8 cellular contexts compared by ENCODE assay signal in the genomic region with DNA sequence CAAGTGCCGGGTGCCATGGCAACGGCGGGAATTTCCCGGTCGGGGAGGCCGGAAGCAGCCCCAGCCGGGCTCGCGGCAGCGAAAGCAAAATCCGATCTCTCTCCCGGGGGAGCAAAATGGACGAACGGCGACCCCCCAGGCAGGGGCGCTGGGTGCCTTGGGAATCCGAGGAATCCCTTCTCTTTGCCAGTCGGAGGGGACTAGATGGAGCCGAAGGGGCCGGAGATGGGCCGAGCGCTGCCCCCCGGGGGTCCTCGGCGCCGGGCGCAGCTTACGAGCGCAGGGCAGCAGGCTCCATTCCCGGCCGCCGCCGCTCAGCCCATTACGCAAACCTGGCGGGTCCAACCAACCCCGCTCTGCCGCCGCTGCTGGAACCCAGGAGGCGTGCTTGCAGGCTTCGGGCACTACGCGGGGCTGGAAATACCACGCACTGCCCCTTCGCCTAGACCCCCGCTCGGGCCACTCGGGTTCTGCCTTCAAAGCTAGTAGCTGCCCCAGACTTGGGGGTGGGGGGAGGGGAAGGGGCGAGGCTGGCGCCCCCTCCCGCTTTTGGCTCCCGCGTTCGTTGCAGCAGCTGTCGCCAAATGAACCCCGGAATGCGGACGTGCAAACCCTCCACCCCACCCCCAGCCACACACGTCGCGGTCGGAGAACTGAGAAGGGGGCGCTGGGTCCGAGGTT. TPM values are rescaled to one million over a fixed set of nuclear protein-coding genes. Genes with fewer than 3 reads are reported as not detected.
DNase-seq lines count a peak whose midpoint lies in the region; ATAC-seq and TF ChIP-seq lines count a peak whose summit lies in the region.
"Not testable (repeated sequence)": the region's sequence is repeated elsewhere in the genome, so short reads cannot be mapped to it uniquely, and the experiment has no call there.

No MANE protein-coding gene starts in this region.

- H3K36me3 ChIP-seq in BLaER1 treated with 17β-estradiol and CSF1 and Interleukin-3, amounts not matched to agents 10 nM and 100 nM; duodenal mucosa (ENCODE audit: control insufficient read depth in 1 of 2, insufficient read depth in 2 of 2, low read length in 2 of 2): not testable (repeated sequence)

- peak overlapping the region; percentile 58 to 73 (median 68) for H3K4me3 ChIP-seq in BLaER1 treated with 17β-estradiol and CSF1 and Interleukin-3, amounts not matched to agents 10 nM and 100 nM
- H3K4me3 ChIP-seq in duodenal mucosa (ENCODE audit: low read depth in 1 of 2, low read length in 2 of 2) (peak overlapping the region; percentile 50 to 59), iPS-18c (ENCODE audit: insufficient read depth, low read depth, low read length) (peak overlapping the region; percentile 51)

- not testable (repeated sequence) for TF ChIP-seq CTCF in osteocyte (IDR thresholded peaks at IDR 0.05)

- DNase-seq in HT1080 (ENCODE audit: low read depth) = peak; percentile 1
- DNase-seq in SW480 (ENCODE audit: low spot score) = peak; percentile 4
- DNase-seq in activated T-cell treated with anti-CD3 and anti-CD28 coated beads, Interleukin-2, amount 50 U/mL, for 72 hours = peak; percentile 37 to 43
- DNase-seq in osteocyte (ENCODE audit: extremely low spot score, unreplicated experiment) = not testable (repeated sequence)
- peak; percentile 12 to 19 for DNase-seq in stimulated activated CD8-positive, alpha-beta memory T cell treated with anti-CD3 and anti-CD28 coated beads, Interleukin-7, amount 100 ng/mL, for 4 hours (ENCODE audit: low read depth in 2 of 2)

- not testable (repeated sequence) for H3K27ac Mint-ChIP-seq in activated T-cell treated with anti-CD3 and anti-CD28 coated beads, Interleukin-2, amount 50 U/mL, for 72 hours
- peak overlapping the region; percentile 62 for H3K27ac Mint-ChIP-seq in osteocyte (ENCODE audit: unreplicated experiment)

- not testable (repeated sequence) for H3K27me3 Mint-ChIP-seq in activated T-cell treated with anti-CD3 and anti-CD28 coated beads, Interleukin-2, amount 50 U/mL, for 72 hours (ENCODE audit: low read depth); osteocyte (ENCODE audit: unreplicated experiment)

- H3K9me3 ChIP-seq in BLaER1 treated with 17β-estradiol and CSF1 and Interleukin-3, amounts not matched to agents 10 nM and 100 nM (replicated peaks in 1 of 11); duodenal mucosa (ENCODE audit: control insufficient read depth in 1 of 2, low read length in 2 of 2); iPS-18c (ENCODE audit: control insufficient read depth, insufficient read depth, low read length): not testable (repeated sequence)

- H3K4me2 ChIP-seq in BLaER1 treated with 17β-estradiol and CSF1 and Interleukin-3, amounts not matched to agents 10 nM and 100 nM = peak overlapping the region in 7 of 11 experiments; percentile 37 to 51 (median 46); a peak in 9 of 22 replicates

- peak overlapping the region in 10 of 11 experiments; percentile 75 to 83 (median 81); a peak in 20 of 22 replicates for H3K27ac ChIP-seq in BLaER1 treated with 17β-estradiol and CSF1 and Interleukin-3, amounts not matched to agents 10 nM and 100 nM
- H3K27ac ChIP-seq in duodenal mucosa (ENCODE audit: low read depth, low read length) = peak overlapping the region; percentile 42

- ATAC-seq in activated T-cell treated with anti-CD3 and anti-CD28 coated beads, Interleukin-2, amount 50 U/mL, for 72 hours (replicated peaks in 1 of 2) = not testable (repeated sequence)

- H3K36me3 Mint-ChIP-seq in activated T-cell treated with anti-CD3 and anti-CD28 coated beads, Interleukin-2, amount 50 U/mL, for 72 hours (ENCODE audit: insufficient read depth in 2 of 2); osteocyte (ENCODE audit: unreplicated experiment): not testable (repeated sequence)

- not testable (repeated sequence) for H3K9me3 Mint-ChIP-seq in activated T-cell treated with anti-CD3 and anti-CD28 coated beads, Interleukin-2, amount 50 U/mL, for 72 hours; osteocyte (ENCODE audit: unreplicated experiment)

- not testable (repeated sequence) for H4K20me1 ChIP-seq in BLaER1 treated with 17β-estradiol and CSF1 and Interleukin-3, amounts not matched to agents 10 nM and 100 nM

- not testable (repeated sequence) for H3K27me3 ChIP-seq in BLaER1 treated with 17β-estradiol and CSF1 and Interleukin-3, amounts not matched to agents 10 nM and 100 nM; duodenal mucosa (ENCODE audit: control insufficient read depth in 1 of 2, insufficient read depth in 2 of 2, low read length in 2 of 2)

- H3K4me1 ChIP-seq in BLaER1 treated with 17β-estradiol and CSF1 and Interleukin-3, amounts not matched to agents 10 nM and 100 nM; duodenal mucosa (ENCODE audit: control insufficient read depth in 1 of 2, insufficient read depth in 2 of 2, low read length in 2 of 2): not testable (repeated sequence)

- H3K4me3 Mint-ChIP-seq in activated T-cell treated with anti-CD3 and anti-CD28 coated beads, Interleukin-2, amount 50 U/mL, for 72 hours = peak overlapping the region; percentile 50 to 75
- peak overlapping the region; percentile 73 for H3K4me3 Mint-ChIP-seq in osteocyte (ENCODE audit: unreplicated experiment)

- peak overlapping the region; percentile 70 to 83 (median 81); a peak in 21 of 22 replicates for H3K9ac ChIP-seq in BLaER1 treated with 17β-estradiol and CSF1 and Interleukin-3, amounts not matched to agents 10 nM and 100 nM
- not testable (repeated sequence) for H3K9ac ChIP-seq in duodenal mucosa (ENCODE audit: low read depth in 1 of 2, low read length in 2 of 2)

- not testable (repeated sequence) for H3K4me1 Mint-ChIP-seq in activated T-cell treated with anti-CD3 and anti-CD28 coated beads, Interleukin-2, amount 50 U/mL, for 72 hours (ENCODE audit: low read depth); osteocyte (ENCODE audit: unreplicated experiment)

RNA-seq across cellular contexts. Expression of gene PPIAL4G, which starts 24.1 kb away (rescaled TPM):
- not detected in 2 replicates for total RNA-seq in HT1080 (2014; rRNA removed; shearing (Covaris generic))
- polyA plus RNA-seq in HT1080 (2015; cell fraction: cytosol; rRNA removed) = not detected in 2 replicates
- polyA plus RNA-seq in HT1080 (2015; cell fraction: nucleus; rRNA removed) = not detected in 2 replicates
- total RNA-seq in activated T-cell treated with anti-CD3 and anti-CD28 coated beads, Interleukin-2, amount 50 U/mL, for 72 hours = under 1 TPM; 0.14 to 0.42 TPM
- total RNA-seq in osteocyte = not detected in 2 replicates
